In genomic region chr4:189090174-189090814, GRCh38 we compare ENCODE assay signal across 11 cellular contexts.
DNase-seq lines count a peak whose midpoint lies in the region; ATAC-seq and TF ChIP-seq lines count a peak whose summit lies in the region.
"Had no signal": no experiment of that assay in that cellular context is flagged by ENCODE, and none has a peak within 500 bp of the region (broad histone marks: within the 10 kb centered on the region; RNA-seq: fewer than 3 reads in every experiment).

No MANE protein-coding gene starts in this region.

- H3K4me1 ChIP-seq in HCT116 (ENCODE audit: control insufficient read depth in 1 of 2, insufficient read depth in 2 of 2, low read length in 2 of 2): no peaks in the 10 kb centered on the region
- H3K4me1 ChIP-seq in naive thymus-derived CD4-positive, alpha-beta T cell (ENCODE audit: control insufficient read depth in 2 of 2, insufficient read depth in 2 of 2, low read length in 2 of 2): no peaks in the 10 kb centered on the region
- H3K4me1 ChIP-seq: esophagus squamous epithelium had no signal

- in situ Hi-C loops in SK-MEL-5 (cut with HindIII; ENCODE audit: low pct_unique_long_range_greater_than_20kb, low sequenced_read_pairs): no loop called here

- H3K4me1 Mint-ChIP-seq in naive thymus-derived CD4-positive, alpha-beta T cell: no peaks in the 10 kb centered on the region

- TF ChIP-seq POLR2A in HCT116 (IDR thresholded peaks at IDR 0.05; ENCODE audit: borderline replicate concordance, extremely low read depth, insufficient read depth, insufficient read length): no peak

- no peak overlapping the region for H3K4me3 ChIP-seq in AG04449 (ENCODE audit: low read depth, low read length)
- no peak overlapping the region for H3K4me3 ChIP-seq in HCT116 (replicated peaks in 1 of 2; ENCODE audit: low read depth in 1 of 2, low read length in 2 of 2)
- H3K4me3 ChIP-seq in naive thymus-derived CD4-positive, alpha-beta T cell (ENCODE audit: low read length): no peak overlapping the region
- H3K4me3 ChIP-seq: esophagus squamous epithelium had no signal

- CTCF ChIA-PET in AG04449 (lab: Yijun Ruan, JAX) (interaction anchor here (0.7 to 2.9 kb wide), 8 partner anchors 9 to 68 kb away, joined by 3 to 11 read pairs (median 4); no protein-coding TSS in a partner anchor), HCT116 (lab: Charles Lee) (interaction anchor here (0.6 to 1.6 kb wide), 10 partner anchors 9 to 119 kb away, joined by 3 to 12 read pairs (median 4); no protein-coding TSS in a partner anchor)
- CTCF ChIA-PET in naive thymus-derived CD4-positive, alpha-beta T cell (lab: Charles Lee): no interaction called here

- no peak overlapping the region for H3K4me3 Mint-ChIP-seq in naive thymus-derived CD4-positive, alpha-beta T cell

- H3K27me3 ChIP-seq in HCT116 (ENCODE audit: insufficient read depth, low read length): no peaks in the 10 kb centered on the region
- no peaks in the 10 kb centered on the region for H3K27me3 ChIP-seq in naive thymus-derived CD4-positive, alpha-beta T cell (ENCODE audit: control insufficient read depth in 2 of 2, insufficient read depth in 2 of 2, low read length in 2 of 2)
- H3K27me3 ChIP-seq: esophagus squamous epithelium had no signal

- DNase-seq in AG04449 (ENCODE audit: low read depth, low spot score) (no peak), HCT116 (ENCODE audit: low read depth, low spot score) (peak; percentile 19), SK-MEL-5 (ENCODE audit: low read depth, low spot score) (peak; percentile 82), iPS DF 19.7 (ENCODE audit: low read depth, low spot score) (peak; percentile 28), GOT3 (lab: John Stamatoyannopoulos, UW) (no peak), DMS 273 (lab: John Stamatoyannopoulos, UW; ENCODE audit: unreplicated experiment) (no peak)
- DNase-seq in naive thymus-derived CD4-positive, alpha-beta T cell: no peak
- DNase-seq: esophagus squamous epithelium, NCI-H524 treated with DMSO at 0.1 percent for 48 hours, trophoblast cell had no signal

- ATAC-seq in HCT116 (peak; percentile 100), GM21367 (IDR thresholded peaks at IDR 0.05; ENCODE audit: unreplicated experiment) (no peak)
- ATAC-seq in naive thymus-derived CD4-positive, alpha-beta T cell: no peak

- peak; percentile 17; the same call in 1 of the 2 replicates for TF ChIP-seq RAD21 in HCT116 (IDR thresholded peaks at IDR 0.05; ENCODE audit: low read depth)

- H3K27ac Mint-ChIP-seq in naive thymus-derived CD4-positive, alpha-beta T cell: no peak overlapping the region

- H3K36me3 Mint-ChIP-seq in naive thymus-derived CD4-positive, alpha-beta T cell: no peaks in the 10 kb centered on the region

- H3K27ac ChIP-seq in HCT116 (ENCODE audit: low read depth, low read length): no peak overlapping the region
- H3K27ac ChIP-seq in naive thymus-derived CD4-positive, alpha-beta T cell (ENCODE audit: low read depth, low read length): no peak overlapping the region
- H3K27ac ChIP-seq: esophagus squamous epithelium had no signal

- no peak overlapping the region for H2AFZ ChIP-seq in HCT116 (ENCODE audit: low read depth, low read length, poor library complexity, severe bottlenecking)

- no peaks in the 10 kb centered on the region for H3K79me2 ChIP-seq in HCT116 (ENCODE audit: insufficient read depth, low read length)

- H3K9me2 ChIP-seq in HCT116 (ENCODE audit: insufficient read depth): no peaks in the 10 kb centered on the region

- no peaks in the 10 kb centered on the region for H3K27me3 Mint-ChIP-seq in naive thymus-derived CD4-positive, alpha-beta T cell

- H4K20me1 ChIP-seq in HCT116 (ENCODE audit: insufficient read depth): no peaks in the 10 kb centered on the region

- no TSS peak for BruUV-seq in HCT116 (replicated peaks; lab: Mats Ljungman, UMichigan)

- H3K9ac ChIP-seq in HCT116 (ENCODE audit: low read length): no peak overlapping the region

- no peaks in the 10 kb centered on the region for H3K36me3 ChIP-seq in HCT116 (ENCODE audit: control insufficient read depth in 1 of 2, insufficient read depth in 2 of 2, low read length in 2 of 2)
- no peaks in the 10 kb centered on the region for H3K36me3 ChIP-seq in naive thymus-derived CD4-positive, alpha-beta T cell (ENCODE audit: control insufficient read depth in 2 of 3, insufficient read depth in 3 of 3, low read length in 3 of 3)
- H3K36me3 ChIP-seq: esophagus squamous epithelium had no signal

- H3K4me2 ChIP-seq in HCT116 (ENCODE audit: low read length): 0 out of 2 replicates have a peak overlapping the region, but pooled peaks have one; percentile 17

- intact Hi-C loops in HCT116 (cut with micrococcal nuclease): no loop called here
- intact Hi-C loops in naive thymus-derived CD4-positive, alpha-beta T cell (cut with micrococcal nuclease): no loop called here

- POLR2A ChIA-PET in AG04449 (lab: Yijun Ruan, JAX) (no interaction called here), HCT116 (lab: Charles Lee) (interaction anchor here (0.7 kb wide), 1 partner anchor 788 kb away, joined by 3 read pairs; no protein-coding TSS in a partner anchor)
- POLR2A ChIA-PET in naive thymus-derived CD4-positive, alpha-beta T cell (lab: Charles Lee): no interaction called here

- peak; percentile 59 for TF ChIP-seq CTCF in AG04449 (IDR thresholded peaks at IDR 0.05; ENCODE audit: insufficient read depth, low read length, missing control alignments)
- TF ChIP-seq CTCF in HCT116 (IDR thresholded peaks at IDR 0.05 in 2 of 3, conservative IDR thresholded peaks at IDR 0.05 in 1 of 3; ENCODE audit: borderline replicate concordance in 1 of 3, insufficient read depth in 1 of 3, low read depth in 2 of 3, low read length in 2 of 3): peak; percentile 17 to 75 (median 68); a peak in 5 of 6 replicates

- no peaks in the 10 kb centered on the region for H3K9me3 ChIP-seq in HCT116 (ENCODE audit: control insufficient read depth in 1 of 2, insufficient read depth in 1 of 2, low read depth in 1 of 2, low read length in 2 of 2)
- H3K9me3 ChIP-seq in naive thymus-derived CD4-positive, alpha-beta T cell (ENCODE audit: control insufficient read depth in 2 of 3, low read length in 3 of 3): no peaks in the 10 kb centered on the region
- H3K9me3 ChIP-seq: esophagus squamous epithelium had no signal

- peaks cover 0 to 13% (median 3%) of the 10 kb centered on the region in 11 donors for H3K9me3 Mint-ChIP-seq in naive thymus-derived CD4-positive, alpha-beta T cell

- RAD21 ChIA-PET in HCT116 (lab: Charles Lee; ENCODE audit: low non-redundant PET in 1 of 2, low total read pairs in 2 of 2, uncharacterized antibody in 2 of 2, unreplicated experiment in 2 of 2): interaction anchor here in 1 of 2 experiments (0.6 kb wide), 1 partner anchor 119 kb away, joined by 3 read pairs; no protein-coding TSS in a partner anchor

TF ChIP-seq in HCT116, 20 proteins besides CTCF, POLR2A, EP300 and RAD21 (continues in another document):
- no peak for TF ChIP-seq SIN3A (IDR thresholded peaks at IDR 0.05; ENCODE audit: low read depth)
- no peak for TF ChIP-seq SRF (IDR thresholded peaks at IDR 0.05; ENCODE audit: low read depth)
- no peak for TF ChIP-seq CEBPB (IDR thresholded peaks at IDR 0.05; ENCODE audit: low read depth)
- TF ChIP-seq MAX (IDR thresholded peaks at IDR 0.05): no peak
- no peak for TF ChIP-seq CBX3 (IDR thresholded peaks at IDR 0.05; ENCODE audit: low read depth)
- TF ChIP-seq FOSL1 (IDR thresholded peaks at IDR 0.05; ENCODE audit: low read depth): no peak
- TF ChIP-seq EZH2 (IDR thresholded peaks at IDR 0.05): no peak
- no peak for TF ChIP-seq ATF3 (IDR thresholded peaks at IDR 0.05)
- no peak for TF ChIP-seq ZNF274 (IDR thresholded peaks at IDR 0.05; ENCODE audit: low read depth, low read length)
- no peak for TF ChIP-seq YY1 (IDR thresholded peaks at IDR 0.05; ENCODE audit: extremely low read depth, insufficient replicate concordance, low read depth, low read length)
- TF ChIP-seq ZFX (IDR thresholded peaks at IDR 0.05): no peak
- TF ChIP-seq POLR2AphosphoS5 (IDR thresholded peaks at IDR 0.05; ENCODE audit: low read depth, low read length): no peak
- TF ChIP-seq REST (IDR thresholded peaks at IDR 0.05; ENCODE audit: low read depth): no peak
- no peak for TF ChIP-seq SP1 (IDR thresholded peaks at IDR 0.05; ENCODE audit: low read depth)
- TF ChIP-seq EZH2phosphoT487 (IDR thresholded peaks at IDR 0.05; ENCODE audit: borderline replicate concordance): no peak
- TF ChIP-seq JUND (IDR thresholded peaks at IDR 0.05): no peak
- TF ChIP-seq ELF1 (IDR thresholded peaks at IDR 0.05; ENCODE audit: borderline replicate concordance, low read depth): no peak
- TF ChIP-seq TCF7L2 (IDR thresholded peaks at IDR 0.05; ENCODE audit: borderline replicate concordance, extremely low read depth, insufficient read depth, insufficient read length): no peak

Comparison
In these comparisons a context has a peak if more than half of its experiments do, and no peak if none do; other contexts are left out.
1. DNase-seq: peak in HCT116 (single experiment), SK-MEL-5 (single experiment) and iPS DF 19.7 (single experiment); none in AG04449 (single experiment), GOT3 (single experiment), DMS 273 (single experiment) and naive thymus-derived CD4-positive, alpha-beta T cell (0 of 9).